11 cellular contexts compared by ENCODE assay signal in the genomic region with DNA sequence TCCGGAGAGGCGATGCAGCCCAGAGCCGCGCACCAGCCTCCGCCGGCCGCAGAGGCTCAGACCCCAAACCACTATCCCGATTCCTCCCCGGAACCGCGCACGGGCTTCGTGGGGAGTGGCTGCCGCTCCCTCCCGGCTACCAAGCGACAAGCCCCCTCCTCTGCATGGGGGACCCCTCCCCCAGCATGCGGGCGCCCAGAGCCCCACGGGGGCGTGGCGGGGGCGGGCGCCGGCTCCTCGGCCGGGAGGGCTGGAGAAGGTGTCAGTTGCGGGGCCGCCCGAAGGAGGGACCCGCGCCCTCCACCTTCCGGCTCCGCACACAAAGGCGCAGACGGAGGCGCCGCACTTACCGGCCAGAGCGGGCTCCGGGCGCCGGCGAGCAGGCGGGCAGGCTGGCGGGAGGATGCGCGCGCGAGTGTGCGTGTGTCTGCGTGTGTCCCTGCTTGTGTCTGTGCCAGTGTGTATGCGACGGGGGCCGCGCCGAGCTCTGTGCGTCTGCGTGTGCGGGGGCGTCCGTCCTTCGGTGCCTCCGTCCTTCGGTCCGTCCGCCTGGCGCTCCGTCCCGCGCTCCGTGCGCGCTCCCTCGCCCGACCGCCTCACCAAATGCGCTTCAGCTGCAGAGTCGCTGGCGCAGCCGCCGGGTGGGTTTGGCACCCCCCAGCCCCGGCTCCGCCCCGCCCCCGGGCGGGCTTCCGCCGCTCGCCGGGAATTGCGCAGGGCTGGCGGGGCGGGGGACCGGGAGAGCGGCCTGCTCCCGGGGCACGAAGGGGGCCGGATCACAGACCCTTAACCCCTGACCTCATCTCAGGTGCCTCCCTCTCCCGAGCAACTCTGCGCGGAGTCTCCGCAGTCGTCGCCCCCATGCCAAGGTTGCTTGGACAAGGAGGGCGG. TPM values are rescaled to one million over a fixed set of nuclear protein-coding genes. Genes with fewer than 3 reads are reported as not detected.
DNase-seq lines count a peak whose midpoint lies in the region; ATAC-seq and TF ChIP-seq lines count a peak whose summit lies in the region.
"Had no signal": no experiment of that assay in that cellular context is flagged by ENCODE, and none has a peak within 500 bp of the region (broad histone marks: within the 10 kb centered on the region; RNA-seq: fewer than 3 reads in every experiment).

Gene PTPN5 (minus strand): TSS at position 624 of the 891 bp plus-strand sequence. CDS start 19,840 bp downstream, outside the sequence.

- TF ChIP-seq CTCF in gastroesophageal sphincter (IDR thresholded peaks at IDR 0.05) (no peak), prostate gland (IDR thresholded peaks at IDR 0.05) (no peak), PC-9 (conservative IDR thresholded peaks at IDR 0.05) (no peak)

- TF ChIP-seq EP300 in gastroesophageal sphincter (IDR thresholded peaks at IDR 0.05), result no peak

- no peak within 1 kb of the TSS for H2AFZ ChIP-seq in PC-9

- H3K9ac ChIP-seq in ES-I3 (ENCODE audit: low read depth, low read length) (peak within 1 kb of the TSS; percentile 70), SK-N-MC (ENCODE audit: insufficient read length) (no peak within 1 kb of the TSS)

- H3K9me3 ChIP-seq in ES-I3 (ENCODE audit: control insufficient read depth, insufficient read depth, low read length), result no peaks in the 10 kb centered on the region
- H3K9me3 ChIP-seq in SK-N-MC (ENCODE audit: low read depth, low read length), result no peaks in the 10 kb centered on the region
- no peaks in the 10 kb centered on the region for H3K9me3 ChIP-seq in gastroesophageal sphincter
- no peaks in the 10 kb centered on the region for H3K9me3 ChIP-seq in prostate gland
- H3K9me3 ChIP-seq in PC-9 (ENCODE audit: insufficient read depth, low read depth), result no peaks in the 10 kb centered on the region

- H3K27me3 ChIP-seq in gastroesophageal sphincter (peaks cover 59% of the 10 kb centered on the region), prostate gland (replicated peaks; ENCODE audit: insufficient read depth) (peaks cover 14% of the 10 kb centered on the region), PC-9 (ENCODE audit: insufficient read depth, low read depth) (peaks cover 57% of the 10 kb centered on the region)

- ATAC-seq in gastroesophageal sphincter, result peak; percentile 28
- ATAC-seq in GM18867 (IDR thresholded peaks at IDR 0.05; ENCODE audit: unreplicated experiment), result no peak
- ATAC-seq in HG03025 (IDR thresholded peaks at IDR 0.05; ENCODE audit: low FRiP score, unreplicated experiment), result no peak
- ATAC-seq: activated CD4-positive, CD25-positive, alpha-beta regulatory T cell treated with anti-CD3 and anti-CD28 coated beads, Interleukin-2, amount 50 U/mL, for 24 hours; esophagus mucosa had no signal

- CTCF ChIA-PET in PC-9 (lab: Charles Lee), result no interaction called here

- no peak within 1 kb of the TSS for H3K4me2 ChIP-seq in PC-9

- intact Hi-C loops in prostate gland (cut with DNase I) (no loop called here), PC-9 (cut with micrococcal nuclease; ENCODE audit: unreplicated experiment) (no loop called here)

- H3F3A ChIP-seq in PC-9 (ENCODE audit: insufficient read depth, low read depth), result no peaks in the 10 kb centered on the region

- H3K9me2 ChIP-seq in PC-9 (ENCODE audit: insufficient read depth), result no peaks in the 10 kb centered on the region

- BruUV-seq in PC-9 (replicated peaks; lab: Mats Ljungman, UMichigan), result no TSS peak

- no peak for TF ChIP-seq POLR2A in gastroesophageal sphincter (IDR thresholded peaks at IDR 0.05)
- no peak for TF ChIP-seq POLR2A in prostate gland (IDR thresholded peaks at IDR 0.05)

- no peaks in the 10 kb centered on the region for H3K79me2 ChIP-seq in PC-9 (ENCODE audit: low read depth)

- DNase-seq in SK-N-MC (ENCODE audit: low read depth, low spot score), result no peak
- no peak for DNase-seq in prostate gland (ENCODE audit: low spot score)
- no peak for DNase-seq in EL
- no peak for DNase-seq in PC-9
- DNase-seq: NCI-H2171 had no signal

- H3K4me1 ChIP-seq in ES-I3 (ENCODE audit: insufficient read depth, low read length), result no peaks in the 10 kb centered on the region; the same call in 1 of the 2 replicates
- peaks cover 0 to 15% (median 8%) of the 10 kb centered on the region in 3 donors for H3K4me1 ChIP-seq in gastroesophageal sphincter
- H3K4me1 ChIP-seq in prostate gland (replicated peaks), result no peaks in the 10 kb centered on the region
- H3K4me1 ChIP-seq in PC-9 (replicated peaks; ENCODE audit: insufficient read depth), result no peaks in the 10 kb centered on the region

- H3K27ac ChIP-seq in SK-N-MC (no peak within 1 kb of the TSS), gastroesophageal sphincter (peak within 1 kb of the TSS in 1 of 4 donors; percentile 5), prostate gland (no peak within 1 kb of the TSS), PC-9 (no peak within 1 kb of the TSS)

- H3K36me3 ChIP-seq in ES-I3 (ENCODE audit: insufficient read depth, low read length) (no peaks in the 10 kb centered on the region), SK-N-MC (ENCODE audit: insufficient read depth, low read length) (no peaks in the 10 kb centered on the region), gastroesophageal sphincter (no peaks in the 10 kb centered on the region), prostate gland (no peaks in the 10 kb centered on the region), PC-9 (ENCODE audit: low read depth) (no peaks in the 10 kb centered on the region)

- 10% methylated on average over 6 of the region's 105 CpGs; no CpG with 5 or more reads in 1 of the 2 donors for WGBS in gastroesophageal sphincter (ENCODE audit: low coverage in 1 of 2), 2 donors
- WGBS in prostate gland, result 2% methylated on average over 65 of the region's 105 CpGs

- no peaks in the 10 kb centered on the region for H4K20me1 ChIP-seq in PC-9 (ENCODE audit: insufficient read depth)

- peak within 1 kb of the TSS; percentile 75 for H3K4me3 ChIP-seq in SK-N-MC
- peak within 1 kb of the TSS; percentile 1 to 47 for H3K4me3 ChIP-seq in gastroesophageal sphincter
- peak within 1 kb of the TSS; percentile 18 to 31 for H3K4me3 ChIP-seq in prostate gland
- no peak within 1 kb of the TSS for H3K4me3 ChIP-seq in PC-9

- POLR2A ChIA-PET in PC-9 (lab: Charles Lee; ENCODE audit: unreplicated experiment), result no interaction called here

RNA-seq across cellular contexts. Expression of gene PTPN5, which starts in this region (rescaled TPM):
- total RNA-seq in gastroesophageal sphincter (1 to 10 TPM; 1.3 to 4.4 (median 3.8) TPM), prostate gland (1 to 10 TPM in 1 of 2 donors, under 1 TPM in 1; 0.77 to 4.8 TPM), PC-9 (2021) (not detected in 2 replicates)
- total RNA-seq: esophagus mucosa had no signal
